Comparison of ENCODE assay signal across 8 cellular contexts in genomic region chr22:39003165-39003638, GRCh38. TPM values are rescaled to one million over a fixed set of nuclear protein-coding genes. Genes with fewer than 3 reads are reported as not detected.
DNase-seq lines count a peak whose midpoint lies in the region; ATAC-seq and TF ChIP-seq lines count a peak whose summit lies in the region.

No MANE protein-coding gene starts in this region.

- POLR2A ChIA-PET in Panc1 (lab: Charles Lee) = no interaction called here

- peaks cover 19% of the 10 kb centered on the region for H3K9me3 Mint-ChIP-seq in nephron progenitor cell
- peaks cover 1 to 2% of the 10 kb centered on the region in 2 donors for H3K9me3 Mint-ChIP-seq in stimulated activated naive CD8-positive, alpha-beta T cell treated with anti-CD3 and anti-CD28 coated beads, Interleukin-15, amount 100 ng/mL, for 72 hours

- no peaks in the 10 kb centered on the region for H3K27me3 ChIP-seq in Panc1 (ENCODE audit: control insufficient read depth, insufficient read depth, low read length)

- no peak overlapping the region for H3K27ac ChIP-seq in Panc1 (ENCODE audit: low read length)

- ATAC-seq in HG03432 (IDR thresholded peaks at IDR 0.05; ENCODE audit: unreplicated experiment) = peak; percentile 72
- ATAC-seq in Panc1 = peak; percentile 96
- ATAC-seq in stimulated activated naive CD8-positive, alpha-beta T cell treated with anti-CD3 and anti-CD28 coated beads, Interleukin-15, amount 100 ng/mL, for 72 hours = peak; percentile 99

- H3K27ac Mint-ChIP-seq in nephron progenitor cell = peak overlapping the region; percentile 47
- H3K27ac Mint-ChIP-seq in stimulated activated naive CD8-positive, alpha-beta T cell treated with anti-CD3 and anti-CD28 coated beads, Interleukin-15, amount 100 ng/mL, for 72 hours = peak overlapping the region in 1 of 2 donors; percentile 27

- CTCF ChIA-PET in Panc1 (lab: Charles Lee) = interaction anchor here (0.6 to 2.1 kb wide), 10 partner anchors 12 to 234 kb away, joined by 3 to 11 read pairs (median 6); no protein-coding TSS in a partner anchor

- no TSS peak for BruUV-seq in Panc1 (replicated peaks; lab: Mats Ljungman, UMichigan)

- peaks cover 20% of the 10 kb centered on the region for H3K27me3 Mint-ChIP-seq in nephron progenitor cell (ENCODE audit: low read depth, poor library complexity)
- peaks cover 8% of the 10 kb centered on the region for H3K27me3 Mint-ChIP-seq in stimulated activated naive CD8-positive, alpha-beta T cell treated with anti-CD3 and anti-CD28 coated beads, Interleukin-15, amount 100 ng/mL, for 72 hours

- TF ChIP-seq CTCF in Panc1 (IDR thresholded peaks at IDR 0.05) (peak; percentile 81), nephron progenitor cell (IDR thresholded peaks at IDR 0.05) (peak; percentile 72)

- peaks cover 26% of the 10 kb centered on the region for H3K4me1 Mint-ChIP-seq in nephron progenitor cell
- peaks cover 11% of the 10 kb centered on the region for H3K4me1 Mint-ChIP-seq in stimulated activated naive CD8-positive, alpha-beta T cell treated with anti-CD3 and anti-CD28 coated beads, Interleukin-15, amount 100 ng/mL, for 72 hours

- no peak overlapping the region for H3K4me3 ChIP-seq in Panc1 (ENCODE audit: low read depth in 2 of 2, low read length in 2 of 2)

- peaks cover 8% of the 10 kb centered on the region for H3K36me3 Mint-ChIP-seq in nephron progenitor cell (ENCODE audit: low read depth)

- DNase-seq in NCI-H2227 (lab: John Stamatoyannopoulos, UW; ENCODE audit: unreplicated experiment) (peak; percentile 46), NCI-H2227 treated with DMSO at 0.1 percent for 48 hours (lab: John Stamatoyannopoulos, UW) (no peak), Panc1 (ENCODE audit: low read depth, low spot score) (no peak), fibroblast of gingiva (ENCODE audit: low read depth) (peak; percentile 80), nephron progenitor cell (peak; percentile 69)
- DNase-seq in activated T-cell treated with anti-CD3 and anti-CD28 coated beads, Interleukin-2, amount 50 U/mL, for 1 hour = peak; percentile 62
- DNase-seq in stimulated activated naive CD8-positive, alpha-beta T cell treated with anti-CD3 and anti-CD28 coated beads, Interleukin-15, amount 100 ng/mL, for 72 hours = peak; percentile 74 to 87

- intact Hi-C loops in Panc1 (cut with micrococcal nuclease; ENCODE audit: unreplicated experiment) = loop anchor here (10.0 kb wide), 1 partner anchor 138 kb away; no protein-coding TSS in a partner anchor

- H3K36me3 ChIP-seq in Panc1 (ENCODE audit: control insufficient read depth, insufficient read depth, low read length) = no peaks in the 10 kb centered on the region

- H3K4me1 ChIP-seq in Panc1 (ENCODE audit: control insufficient read depth, insufficient read depth, low read length) = no peaks in the 10 kb centered on the region

- in situ Hi-C loops in Panc1 (cut with HindIII; ENCODE audit: low pct_unique_long_range_greater_than_20kb, low sequenced_read_pairs) = no loop called here

- no peak overlapping the region for H3K4me3 Mint-ChIP-seq in nephron progenitor cell
- peak overlapping the region in 1 of 2 donors; percentile 27 for H3K4me3 Mint-ChIP-seq in stimulated activated naive CD8-positive, alpha-beta T cell treated with anti-CD3 and anti-CD28 coated beads, Interleukin-15, amount 100 ng/mL, for 72 hours

- H3K9me3 ChIP-seq in Panc1 (ENCODE audit: control insufficient read depth, insufficient read depth, low read depth, low read length) = no peaks in the 10 kb centered on the region

RNA-seq across cellular contexts. Expression of gene APOBEC3C, which starts 10.9 kb away (rescaled TPM):
- total RNA-seq in Panc1 (2021; ENCODE audit: unreplicated experiment) = 12.7 TPM
- polyA plus RNA-seq in Panc1 (2012; ENCODE audit: insufficient read length) = 12.1 TPM

RNA-seq across cellular contexts. Expression of gene APOBEC3D, which starts 17.7 kb away (rescaled TPM):
- 3.3 TPM for total RNA-seq in Panc1 (2021; ENCODE audit: unreplicated experiment)
- polyA plus RNA-seq in Panc1 (2012; ENCODE audit: insufficient read length) = 0.27 TPM

RNA-seq across cellular contexts. Expression of gene APOBEC3B, which starts 21.1 kb away (rescaled TPM):
- 15.6 TPM for total RNA-seq in Panc1 (2021; ENCODE audit: unreplicated experiment)
- polyA plus RNA-seq in Panc1 (2012; ENCODE audit: insufficient read length) = 9.4 TPM

RNA-seq across cellular contexts. Expression of gene APOBEC3F, which starts 37.5 kb away (rescaled TPM):
- total RNA-seq in Panc1 (2021; ENCODE audit: unreplicated experiment) = 7.7 TPM
- 5.1 TPM for polyA plus RNA-seq in Panc1 (2012; ENCODE audit: insufficient read length)

RNA-seq across cellular contexts. Expression of gene APOBEC3A, which starts 45.8 kb away (rescaled TPM):
- not detected for total RNA-seq in Panc1 (2021; ENCODE audit: unreplicated experiment)
- not detected for polyA plus RNA-seq in Panc1 (2012; ENCODE audit: insufficient read length)

Comparison
In these comparisons a context has a peak if more than half of its experiments do, and no peak if none do; other contexts are left out.
1. DNase-seq: peak in NCI-H2227 (single experiment), activated T-cell treated with anti-CD3 and anti-CD28 coated beads, Interleukin-2, amount 50 U/mL, for 1 hour (single experiment), fibroblast of gingiva (single experiment), nephron progenitor cell (single experiment) and stimulated activated naive CD8-positive, alpha-beta T cell treated with anti-CD3 and anti-CD28 coated beads, Interleukin-15, amount 100 ng/mL, for 72 hours (2 of 2); none in NCI-H2227 treated with DMSO at 0.1 percent for 48 hours (single experiment) and Panc1 (single experiment).
2. Peak in every context shown above with its lines, with median percentiles within 50 percentile points of each other: ATAC-seq.